In genomic region chr1:246602194-246602593, GRCh38 we compare ENCODE assay signal across 13 cellular contexts. TPM values are rescaled to one million over a fixed set of nuclear protein-coding genes. Genes with fewer than 3 reads are reported as not detected.
DNase-seq lines count a peak whose midpoint lies in the region; ATAC-seq and TF ChIP-seq lines count a peak whose summit lies in the region.
"Had no signal": no experiment of that assay in that cellular context is flagged by ENCODE, and none has a peak within 500 bp of the region (broad histone marks: within the 10 kb centered on the region; RNA-seq: fewer than 3 reads in every experiment).

No MANE protein-coding gene starts in this region.

- H3K27me3 ChIP-seq in gastrocnemius medialis: no peaks in the 10 kb centered on the region
- H3K27me3 ChIP-seq in ovary: no peaks in the 10 kb centered on the region

- H3K4me1 ChIP-seq in gastrocnemius medialis (peaks cover 22 to 33% of the 10 kb centered on the region in 2 donors), ovary (ENCODE audit: insufficient read depth) (peaks cover 3% of the 10 kb centered on the region)

- peaks cover 45% of the 10 kb centered on the region for H3K36me3 Mint-ChIP-seq in activated CD4-positive, alpha-beta T cell treated with anti-CD3 and anti-CD28 coated beads, Interleukin-2, amount 10 ng/mL, durations not matched to agents 7 days and 5 days (ENCODE audit: low read depth)
- peaks cover 27% of the 10 kb centered on the region for H3K36me3 Mint-ChIP-seq in activated naive CD8-positive, alpha-beta T cell treated with anti-CD3 and anti-CD28 coated beads, Interleukin-2, amount 10 ng/mL, durations not matched to agents 7 days and 5 days

- intact Hi-C loops in gastrocnemius medialis (cut with DNase I; ENCODE audit: low total_unique reads): loop anchor here (1.0 kb wide), 1 partner anchor 95 kb away; the partner anchor contains the start of gene SMYD3
- intact Hi-C loops in ovary (cut with DNase I): no loop called here

- H3K4me3 Mint-ChIP-seq in activated CD4-positive, alpha-beta T cell treated with anti-CD3 and anti-CD28 coated beads, Interleukin-2, amount 10 ng/mL, durations not matched to agents 7 days and 5 days: no peak overlapping the region
- no peak overlapping the region for H3K4me3 Mint-ChIP-seq in activated naive CD8-positive, alpha-beta T cell treated with anti-CD3 and anti-CD28 coated beads, Interleukin-2, amount 10 ng/mL, durations not matched to agents 7 days and 5 days

- H3K9me3 ChIP-seq in gastrocnemius medialis: no peaks in the 10 kb centered on the region
- H3K9me3 ChIP-seq in ovary: no peaks in the 10 kb centered on the region
- H3K9me3 ChIP-seq: thoracic aorta had no signal

- TF ChIP-seq CTCF in gastrocnemius medialis (IDR thresholded peaks at IDR 0.05 in 4 of 5, conservative IDR thresholded peaks at IDR 0.05 in 1 of 5) (no peak), ovary (IDR thresholded peaks at IDR 0.05) (no peak)

- H3K27ac ChIP-seq in gastrocnemius medialis (peak overlapping the region in 3 of 4 donors; percentile 15 to 29 (median 18)), ovary (no peak overlapping the region)
- H3K27ac ChIP-seq: thoracic aorta had no signal

- TF ChIP-seq POLR2A in gastrocnemius medialis (IDR thresholded peaks at IDR 0.05) (no peak), ovary (IDR thresholded peaks at IDR 0.05) (no peak)

- in situ Hi-C loops in gastrocnemius medialis (cut with MboI; ENCODE audit: low sequenced_read_pairs in 4 of 4): no loop called here

- no peaks in the 10 kb centered on the region for H3K27me3 Mint-ChIP-seq in activated CD4-positive, alpha-beta T cell treated with anti-CD3 and anti-CD28 coated beads, Interleukin-2, amount 10 ng/mL, durations not matched to agents 7 days and 5 days
- no peaks in the 10 kb centered on the region for H3K27me3 Mint-ChIP-seq in activated naive CD8-positive, alpha-beta T cell treated with anti-CD3 and anti-CD28 coated beads, Interleukin-2, amount 10 ng/mL, durations not matched to agents 7 days and 5 days

- peaks cover 13% of the 10 kb centered on the region for H3K9me3 Mint-ChIP-seq in activated CD4-positive, alpha-beta T cell treated with anti-CD3 and anti-CD28 coated beads, Interleukin-2, amount 10 ng/mL, durations not matched to agents 7 days and 5 days
- peaks cover 2% of the 10 kb centered on the region for H3K9me3 Mint-ChIP-seq in activated naive CD8-positive, alpha-beta T cell treated with anti-CD3 and anti-CD28 coated beads, Interleukin-2, amount 10 ng/mL, durations not matched to agents 7 days and 5 days

- WGBS in ovary, 3 donors: 82 to 88% (median 87%) methylated on average over 3 of the region's 3 CpGs

- TF ChIP-seq EP300 in ovary (IDR thresholded peaks at IDR 0.05): no peak

- POLR2A ChIA-PET in activated CD4-positive, alpha-beta T cell treated with anti-CD3 and anti-CD28 coated beads, Interleukin-2, amount 10 ng/mL, durations not matched to agents 7 days and 5 days (lab: Charles Lee): no interaction called here
- POLR2A ChIA-PET in activated naive CD8-positive, alpha-beta T cell treated with anti-CD3 and anti-CD28 coated beads, Interleukin-2, amount 10 ng/mL, durations not matched to agents 7 days and 5 days (lab: Charles Lee): no interaction called here

- peak; percentile 16 for DNase-seq in activated CD4-positive, alpha-beta T cell treated with anti-CD3 and anti-CD28 coated beads, Interleukin-2, amount 10 ng/mL, durations not matched to agents 7 days and 5 days
- no peak for DNase-seq in activated CD4-positive, alpha-beta T cell treated with anti-CD3 and anti-CD28 coated beads, Interleukin-2, amount 50 U/mL, for 4 hours
- peak; percentile 32 for DNase-seq in NCI-H1694 (lab: John Stamatoyannopoulos, UW)
- no peak for DNase-seq in activated naive CD8-positive, alpha-beta T cell treated with anti-CD3 and anti-CD28 coated beads, Interleukin-2, amount 10 ng/mL, durations not matched to agents 7 days and 5 days
- no peak for DNase-seq in gastrocnemius medialis
- DNase-seq in NCI-H187 (lab: John Stamatoyannopoulos, UW): no peak
- no peak for DNase-seq in ovary
- DNase-seq: central memory CD4-positive, alpha-beta T cell; erythroblast; NCI-H1417 treated with DMSO at 0.1 percent for 48 hours; retina had no signal

- no peak overlapping the region for H3K27ac Mint-ChIP-seq in activated CD4-positive, alpha-beta T cell treated with anti-CD3 and anti-CD28 coated beads, Interleukin-2, amount 10 ng/mL, durations not matched to agents 7 days and 5 days
- H3K27ac Mint-ChIP-seq in activated naive CD8-positive, alpha-beta T cell treated with anti-CD3 and anti-CD28 coated beads, Interleukin-2, amount 10 ng/mL, durations not matched to agents 7 days and 5 days: peak overlapping the region; percentile 7

- H3K4me1 Mint-ChIP-seq in activated CD4-positive, alpha-beta T cell treated with anti-CD3 and anti-CD28 coated beads, Interleukin-2, amount 10 ng/mL, durations not matched to agents 7 days and 5 days: peaks cover 30% of the 10 kb centered on the region
- peaks cover 18% of the 10 kb centered on the region for H3K4me1 Mint-ChIP-seq in activated naive CD8-positive, alpha-beta T cell treated with anti-CD3 and anti-CD28 coated beads, Interleukin-2, amount 10 ng/mL, durations not matched to agents 7 days and 5 days

- no peak overlapping the region for H3K4me3 ChIP-seq in gastrocnemius medialis
- no peak overlapping the region for H3K4me3 ChIP-seq in ovary
- H3K4me3 ChIP-seq: thoracic aorta had no signal

- CTCF ChIA-PET in activated CD4-positive, alpha-beta T cell treated with anti-CD3 and anti-CD28 coated beads, Interleukin-2, amount 10 ng/mL, durations not matched to agents 7 days and 5 days (lab: Charles Lee): interaction anchor here (0.6 to 0.9 kb wide), 2 partner anchors 10 to 483 kb away, joined by 3 to 4 read pairs; no protein-coding TSS in a partner anchor

- peak; percentile 88 for ATAC-seq in activated naive CD8-positive, alpha-beta T cell treated with anti-CD3 and anti-CD28 coated beads, Interleukin-2, amount 10 ng/mL, durations not matched to agents 7 days and 5 days (ENCODE audit: low read depth)
- ATAC-seq in gastrocnemius medialis: peak in 1 of 2 donors; percentile 59
- no peak for ATAC-seq in GM19324 (IDR thresholded peaks at IDR 0.05; ENCODE audit: low FRiP score, unreplicated experiment)

- H3K36me3 ChIP-seq in gastrocnemius medialis: no peaks in the 10 kb centered on the region
- no peaks in the 10 kb centered on the region for H3K36me3 ChIP-seq in ovary
- H3K36me3 ChIP-seq: thoracic aorta had no signal

RNA-seq across cellular contexts. Expression of gene CNST, which starts 35.9 kb away (rescaled TPM):
- 10 to 100 TPM; 32.8 to 36.7 TPM for total RNA-seq in activated CD4-positive, alpha-beta T cell treated with anti-CD3 and anti-CD28 coated beads, Interleukin-2, amount 10 ng/mL, durations not matched to agents 7 days and 5 days
- 10 to 100 TPM; 36.1 to 36.5 TPM for total RNA-seq in activated naive CD8-positive, alpha-beta T cell treated with anti-CD3 and anti-CD28 coated beads, Interleukin-2, amount 10 ng/mL, durations not matched to agents 7 days and 5 days
- 100 to 1,000 TPM in 1 of 4 donors, 10 to 100 TPM in 3; 62.7 to 105 (median 81.5) TPM for total RNA-seq in gastrocnemius medialis
- 10 to 100 TPM; 16.0 to 31.2 (median 23.5) TPM for total RNA-seq in ovary
- polyA plus RNA-seq in ovary: 10 to 100 TPM in 1 of 2 donors, 1 to 10 TPM in 1; 8.7 to 17.3 TPM

RNA-seq across cellular contexts. Expression of gene TFB2M, which starts 36.1 kb away (rescaled TPM):
- total RNA-seq in activated CD4-positive, alpha-beta T cell treated with anti-CD3 and anti-CD28 coated beads, Interleukin-2, amount 10 ng/mL, durations not matched to agents 7 days and 5 days: 10 to 100 TPM in 1 of 2 experiments, 1 to 10 TPM in 1; 9.4 to 10.1 TPM
- 10 to 100 TPM in 1 of 2 experiments, 1 to 10 TPM in 1; 9.8 to 10.9 TPM for total RNA-seq in activated naive CD8-positive, alpha-beta T cell treated with anti-CD3 and anti-CD28 coated beads, Interleukin-2, amount 10 ng/mL, durations not matched to agents 7 days and 5 days
- 10 to 100 TPM; 18.9 to 33.1 (median 21.2) TPM for total RNA-seq in gastrocnemius medialis
- total RNA-seq in ovary: 1 to 10 TPM; 7.1 to 9.8 (median 9.0) TPM
- 1 to 10 TPM; 7.6 to 9.4 TPM for polyA plus RNA-seq in ovary

Comparison
In these comparisons a context has a peak if more than half of its experiments do, and no peak if none do; other contexts are left out.
1. DNase-seq: peak in activated CD4-positive, alpha-beta T cell treated with anti-CD3 and anti-CD28 coated beads, Interleukin-2, amount 10 ng/mL, durations not matched to agents 7 days and 5 days (single experiment) and NCI-H1694 (single experiment); none in activated CD4-positive, alpha-beta T cell treated with anti-CD3 and anti-CD28 coated beads, Interleukin-2, amount 50 U/mL, for 4 hours (0 of 2), activated naive CD8-positive, alpha-beta T cell treated with anti-CD3 and anti-CD28 coated beads, Interleukin-2, amount 10 ng/mL, durations not matched to agents 7 days and 5 days (single experiment), gastrocnemius medialis (0 of 2), NCI-H187 (0 of 2) and ovary (0 of 5).
2. H3K27ac ChIP-seq: peak in gastrocnemius medialis (3 of 4); none in ovary (0 of 2).